In the genomic region with DNA sequence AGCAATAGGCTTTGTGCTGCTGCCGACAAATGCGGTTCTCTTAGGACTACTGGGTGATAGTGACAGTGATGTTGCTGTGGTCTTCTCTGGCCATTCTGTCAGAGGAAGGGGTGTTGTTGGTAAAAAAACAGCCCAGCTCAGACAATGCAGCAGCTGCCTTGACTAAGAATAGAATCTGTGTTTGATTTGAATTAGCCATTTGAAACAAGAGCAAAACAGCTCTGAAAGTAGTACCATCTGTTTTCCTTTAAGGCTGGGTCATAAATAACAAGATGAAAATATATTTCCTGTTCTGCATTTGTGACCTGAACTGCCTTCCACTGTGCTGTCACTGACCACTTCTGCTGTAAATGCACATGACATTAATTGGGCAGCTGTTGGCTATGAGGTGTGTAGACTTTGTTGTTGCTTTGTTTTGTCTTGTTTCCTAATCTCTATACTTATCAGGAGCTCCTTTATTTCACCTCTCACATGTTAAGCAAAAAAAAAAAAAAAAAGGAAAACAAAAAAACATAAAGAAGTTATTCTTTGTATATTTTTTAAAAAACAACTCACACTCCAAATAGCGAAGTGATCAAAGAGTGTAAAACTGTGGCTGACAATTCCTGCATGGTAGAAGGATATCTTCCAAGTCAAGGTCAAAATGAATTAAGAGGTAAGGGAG, we compare ENCODE assay signal across 10 cellular contexts.
A peak's percentile ranks its signal among the peaks of the same experiment; 100 is the strongest.
DNase-seq lines count a peak whose midpoint lies in the region; ATAC-seq and TF ChIP-seq lines count a peak whose summit lies in the region.
"Had no signal": no experiment of that assay in that cellular context is flagged by ENCODE, and none has a peak within 500 bp of the region (broad histone marks: within the 10 kb centered on the region; RNA-seq: fewer than 3 reads in every experiment).

No MANE protein-coding gene starts in this region.

- H3K36me3 ChIP-seq in OCI-LY7 (ENCODE audit: insufficient read depth, low read length) (peaks cover 66% of the 10 kb centered on the region), body of pancreas (replicated peaks in 1 of 2; ENCODE audit: insufficient read depth in 1 of 2, low read depth in 2 of 2) (no peaks in the 10 kb centered on the region)

- H3K9me3 ChIP-seq in OCI-LY7 (ENCODE audit: low read length) = peaks cover 39% of the 10 kb centered on the region
- H3K9me3 ChIP-seq in body of pancreas = no peaks in the 10 kb centered on the region

- ATAC-seq in GM19351 (IDR thresholded peaks at IDR 0.05; ENCODE audit: unreplicated experiment) (peak; percentile 71), HG03066 (IDR thresholded peaks at IDR 0.05; ENCODE audit: low read depth, unreplicated experiment) (peak; percentile 66), body of pancreas (no peak)

- H3K9me2 ChIP-seq in OCI-LY7 (ENCODE audit: insufficient read depth, low read length) = no peaks in the 10 kb centered on the region

- WGBS in body of pancreas, 2 donors = 56 to 86% methylated on average over 3 of the region's 3 CpGs

- POLR2A ChIA-PET in OCI-LY7 (lab: Charles Lee) = interaction anchor here (0.5 to 4.2 kb wide), 21 partner anchors 9 to 1426 kb away, joined by 3 to 45 read pairs (median 4); no protein-coding TSS in a partner anchor

- H4K20me1 ChIP-seq in OCI-LY7 (ENCODE audit: insufficient read depth, low read length) = no peaks in the 10 kb centered on the region

- TF ChIP-seq POLR2A in body of pancreas (IDR thresholded peaks at IDR 0.05) = no peak

- peak overlapping the region; percentile 12; the same call in 1 of the 2 replicates for H2AFZ ChIP-seq in OCI-LY7 (ENCODE audit: low read length)

- H3K4me1 ChIP-seq in OCI-LY7 (ENCODE audit: insufficient read depth, low read length, poor library complexity, severe bottlenecking) = peaks cover 61% of the 10 kb centered on the region
- no peaks in the 10 kb centered on the region for H3K4me1 ChIP-seq in body of pancreas

- CTCF ChIA-PET in OCI-LY7 (lab: Charles Lee; ENCODE audit: unreplicated experiment) = interaction anchor here (1.6 to 2.0 kb wide), 2 partner anchors 117 to 118 kb away, joined by 4 to 5 read pairs; no protein-coding TSS in a partner anchor

- H3K4me3 ChIP-seq in OCI-LY7 (ENCODE audit: low read depth, low read length, poor library complexity, severe bottlenecking) (peak overlapping the region; percentile 61), body of pancreas (no peak overlapping the region)

- peak overlapping the region; percentile 80 for H3K4me2 ChIP-seq in OCI-LY7 (ENCODE audit: low read length)

- TF ChIP-seq CTCF in OCI-LY7 (conservative IDR thresholded peaks at IDR 0.05; ENCODE audit: low read length) (no peak), body of pancreas (IDR thresholded peaks at IDR 0.05) (no peak)

- no peaks in the 10 kb centered on the region for H3K27me3 ChIP-seq in body of pancreas

- DNase-seq in Ammon's horn (ENCODE audit: low spot score) = peak; percentile 9
- peak; percentile 98 for DNase-seq in OCI-LY7 (ENCODE audit: low spot score)
- no peak for DNase-seq in posterior cingulate gyrus
- DNase-seq in SKM-1 treated with dmso at 0.1 percent for 144 hours (lab: John Stamatoyannopoulos, UW; ENCODE audit: unreplicated experiment) = no peak
- no peak for DNase-seq in body of pancreas
- no peak for DNase-seq in retina
- DNase-seq: CD4-positive, CD25-positive, alpha-beta regulatory T cell; T-helper 9 cell had no signal

- no peaks in the 10 kb centered on the region for H3K79me2 ChIP-seq in OCI-LY7 (ENCODE audit: insufficient read depth, low read depth, low read length)

- H3K27ac ChIP-seq in OCI-LY7 (ENCODE audit: low read depth, low read length, poor library complexity, severe bottlenecking) (peak overlapping the region; percentile 96), body of pancreas (no peak overlapping the region)

- intact Hi-C loops in OCI-LY7 (cut with micrococcal nuclease; ENCODE audit: unreplicated experiment) (loop anchor here (1.0 to 10.0 kb wide), 4 partner anchors 94 to 475 kb away; no protein-coding TSS in a partner anchor), posterior cingulate gyrus (cut with DNase I) (no loop called here), body of pancreas (cut with DNase I) (no loop called here)

- BruUV-seq in OCI-LY7 (replicated peaks; lab: Mats Ljungman, UMichigan) = no TSS peak

Comparison
In these comparisons a context has a peak if more than half of its experiments do, and no peak if none do; other contexts are left out.
1. DNase-seq: peak in Ammon's horn (single experiment) and OCI-LY7 (single experiment); none in posterior cingulate gyrus (0 of 10), SKM-1 treated with dmso at 0.1 percent for 144 hours (single experiment), body of pancreas (0 of 4) and retina (single experiment).